ENCODE assay signal across 8 cellular contexts in the genomic region with DNA sequence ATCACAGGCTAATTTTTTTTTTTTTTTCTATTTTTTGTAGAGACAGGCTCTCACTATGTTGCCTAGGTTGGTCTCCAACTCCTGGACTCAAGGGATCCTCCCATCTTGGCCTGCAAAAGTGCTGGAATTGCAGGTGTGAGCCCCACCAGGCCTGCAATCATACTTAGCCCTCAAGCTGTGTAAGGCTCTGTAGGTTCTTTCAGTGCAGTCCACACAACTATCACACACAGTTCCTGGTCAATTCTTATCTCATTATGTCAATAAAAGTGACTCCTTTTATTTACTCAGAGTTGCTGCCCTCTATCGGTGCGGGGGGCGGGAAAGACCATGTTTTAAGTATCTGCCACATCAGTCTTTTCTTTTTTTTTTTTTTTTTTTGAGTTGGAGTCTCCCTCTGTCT. TPM values are rescaled to one million over a fixed set of nuclear protein-coding genes. Genes with fewer than 3 reads are reported as not detected.
DNase-seq lines count a peak whose midpoint lies in the region; ATAC-seq and TF ChIP-seq lines count a peak whose summit lies in the region.

No MANE protein-coding gene starts in this region.

- H3K9me3 ChIP-seq in H9 (ENCODE audit: control insufficient read depth, low read depth, low read length), result no peaks in the 10 kb centered on the region

- H3K79me2 ChIP-seq in H9 (ENCODE audit: insufficient read depth, low read length), result no peaks in the 10 kb centered on the region

- H3K27ac ChIP-seq in H9 (ENCODE audit: insufficient read length, low read depth, low read length), result peak overlapping the region; percentile 99

- H2AK5ac ChIP-seq in H9 (ENCODE audit: insufficient read length, low read length), result peak overlapping the region; percentile 33

- peak overlapping the region; percentile 81 for H4K5ac ChIP-seq in H9 (ENCODE audit: insufficient read length, low read depth, low read length)

- H3K27me3 Mint-ChIP-seq in H9 (ENCODE audit: low read depth), result no peaks in the 10 kb centered on the region

- H3K9me3 Mint-ChIP-seq in H9, result no peaks in the 10 kb centered on the region

- no peak overlapping the region for H4K91ac ChIP-seq in H9 (ENCODE audit: insufficient read length, low read depth, low read length)

- no peaks in the 10 kb centered on the region for H3K79me1 ChIP-seq in H9 (ENCODE audit: insufficient read depth, low read depth, low read length, poor library complexity, severe bottlenecking)

- no peak overlapping the region for H3T11ph ChIP-seq in H9 (ENCODE audit: low read length)

- H3K4me3 Mint-ChIP-seq in H9, result no peak overlapping the region; a peak in 1 of 5 replicates

- H3K18ac ChIP-seq in H9 (ENCODE audit: insufficient read length, low read depth, low read length), result peak overlapping the region; percentile 84

- no peak overlapping the region for H3K14ac ChIP-seq in H9 (ENCODE audit: insufficient read depth, low read length)

- peak overlapping the region; percentile 63 for H4K8ac ChIP-seq in H9 (replicated peaks; ENCODE audit: insufficient read length, low read depth, low read length)

- no peaks in the 10 kb centered on the region for H3K27me3 ChIP-seq in H9 (ENCODE audit: insufficient read depth, low read length)

- H2AFZ ChIP-seq in H9 (ENCODE audit: low read length), result no peak overlapping the region

- no peaks in the 10 kb centered on the region for H3K36me3 Mint-ChIP-seq in H9 (ENCODE audit: insufficient read depth in 1 of 3, low read depth in 3 of 3)

- peak overlapping the region; percentile 20 for H3K56ac ChIP-seq in H9 (ENCODE audit: insufficient read length, low read depth, low read length)

- H2BK15ac ChIP-seq in H9 (ENCODE audit: low read depth, low read length), result no peak overlapping the region

- H3K4me1 Mint-ChIP-seq in H9, result peaks cover 37 to 40% of the 10 kb centered on the region in 2 experiments

- H3K4ac ChIP-seq in H9 (ENCODE audit: low read depth, low read length), result peak overlapping the region; percentile 68

- H2BK5ac ChIP-seq in H9 (ENCODE audit: insufficient read length, low read length), result peak overlapping the region; percentile 91

- H3K23me2 ChIP-seq in H9 (ENCODE audit: insufficient read length, low read depth, low read length, poor library complexity, severe bottlenecking), result no peaks in the 10 kb centered on the region

- WGBS in H9 (ENCODE audit: extremely low coverage, insufficient read length, low lambda C conversion rate), result no CpG with 5 or more reads among the region's 3 CpGs

- H2BK20ac ChIP-seq in H9 (ENCODE audit: low read depth, low read length, poor library complexity, severe bottlenecking), result no peak overlapping the region

- peak overlapping the region; percentile 11 for H2BK12ac ChIP-seq in H9 (ENCODE audit: insufficient read length, low read depth, low read length)

- no peak overlapping the region for H3K23ac ChIP-seq in H9 (ENCODE audit: insufficient read length, low read depth, low read length)

- no peaks in the 10 kb centered on the region; the same call in 1 of the 2 replicates for H3K4me1 ChIP-seq in H9 (ENCODE audit: insufficient read depth, low read length)

- no peak overlapping the region for H3K4me2 ChIP-seq in H9 (ENCODE audit: insufficient read depth, insufficient read length, low read length)

- peak; percentile 28 for TF ChIP-seq CTCF in AG09319 (IDR thresholded peaks at IDR 0.05; ENCODE audit: low read depth, low read length)
- peak; percentile 63 for TF ChIP-seq CTCF in H9 (conservative IDR thresholded peaks at IDR 0.05)

- H3K27ac Mint-ChIP-seq in H9, result peak overlapping the region; percentile 93 to 98 (median 98)

- H4K20me1 ChIP-seq in H9 (ENCODE audit: control insufficient read depth, insufficient read depth, insufficient read length), result no peaks in the 10 kb centered on the region

- no peak overlapping the region for H3K9ac ChIP-seq in H9 (ENCODE audit: extremely low read depth, insufficient read length, low read length)

- ATAC-seq in GM21515 (IDR thresholded peaks at IDR 0.05; ENCODE audit: unreplicated experiment) (no peak), HG03457 (IDR thresholded peaks at IDR 0.05; ENCODE audit: unreplicated experiment) (no peak)

- DNase-seq in AG09319 (ENCODE audit: extremely low read depth, low read depth), result no peak
- DNase-seq in H9, result peak; percentile 80
- DNase-seq in RPMI8226, result peak; percentile 52
- DNase-seq in glomerular endothelial cell (ENCODE audit: extremely low read depth, low read depth, low spot score), result peak; percentile 14
- no peak for DNase-seq in NCI-H1436 (lab: John Stamatoyannopoulos, UW)
- no peak for DNase-seq in GF-D8 (lab: John Stamatoyannopoulos, UW)

- H2BK120ac ChIP-seq in H9 (ENCODE audit: low read depth, low read length, poor library complexity, severe bottlenecking), result peak overlapping the region; percentile 86

RNA-seq across cellular contexts. Expression of gene SLC2A3, which starts 29.0 kb away (rescaled TPM):
- 569 and 581 TPM in 2 replicates for total RNA-seq in H9 (2021)
- 21.3 and 25.8 TPM in 2 replicates for total RNA-seq in glomerular endothelial cell

RNA-seq across cellular contexts. Expression of gene SLC2A14, which starts 34.3 kb away (rescaled TPM):
- total RNA-seq in H9 (2021), result 19.1 and 19.3 TPM in 2 replicates
- total RNA-seq in glomerular endothelial cell, result not detected in 2 replicates

Comparison
In these comparisons a context has a peak if more than half of its experiments do, and no peak if none do; other contexts are left out.
1. DNase-seq: peak in H9 (single experiment), RPMI8226 (single experiment) and glomerular endothelial cell (single experiment); none in AG09319 (single experiment), NCI-H1436 (single experiment) and GF-D8 (single experiment).
2. RNA of gene SLC2A3, which starts 29.0 kb away (total RNA-seq): 569 to 581 TPM in H9; 21.3 to 25.8 TPM in glomerular endothelial cell; every median in the first group is over 10 times any median in the second.
3. RNA of gene SLC2A14, which starts 34.3 kb away (total RNA-seq): 19.1 to 19.3 TPM in H9; not detected in glomerular endothelial cell; every median in the first group is over 10 times any median in the second.